ENCODE assay signal across 17 cellular contexts in the genomic region with DNA sequence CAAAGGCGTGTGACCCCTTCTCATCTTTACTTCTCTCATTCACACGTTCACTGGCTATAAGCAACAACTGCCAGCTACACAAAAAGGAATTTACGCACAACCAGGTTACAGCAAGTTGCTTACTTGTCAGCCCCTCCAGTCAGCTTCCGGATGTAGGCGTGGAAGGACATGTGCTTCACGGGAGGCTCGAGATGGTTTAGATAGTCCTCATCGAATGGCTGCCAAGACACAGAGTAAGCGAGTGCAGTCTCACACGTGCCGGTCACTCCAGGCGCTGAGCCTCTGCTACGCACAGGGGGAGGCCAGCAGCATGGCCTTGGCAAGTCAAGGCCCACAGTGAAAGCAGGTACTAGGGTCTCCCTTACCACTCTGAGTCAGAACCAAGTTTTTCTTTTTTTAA. TPM values are rescaled to one million over a fixed set of nuclear protein-coding genes. Genes with fewer than 3 reads are reported as not detected.
"Had no signal": no experiment of that assay in that cellular context is flagged by ENCODE, and none has a peak within 500 bp of the region (broad histone marks: within the 10 kb centered on the region; RNA-seq: fewer than 3 reads in every experiment).

No MANE protein-coding gene starts in this region.

- H3K4me3 Mint-ChIP-seq: activated naive CD8-positive, alpha-beta T cell treated with anti-CD3 and anti-CD28 coated beads, Interleukin-2, amount 10 ng/mL, durations not matched to agents 7 days and 5 days; naive thymus-derived CD8-positive, alpha-beta T cell had no signal

- H3K27ac ChIP-seq: esophagus squamous epithelium, foreskin keratinocyte, SJSA1, transverse colon had no signal

- H3K9me3 Mint-ChIP-seq: activated naive CD8-positive, alpha-beta T cell treated with anti-CD3 and anti-CD28 coated beads, Interleukin-2, amount 10 ng/mL, durations not matched to agents 7 days and 5 days; naive thymus-derived CD8-positive, alpha-beta T cell had no signal

- H3K4me1 ChIP-seq: esophagus squamous epithelium, foreskin keratinocyte, SJSA1 had no signal

- H3K27me3 ChIP-seq: esophagus squamous epithelium, foreskin keratinocyte, SJSA1, transverse colon had no signal

- H3K9me3 ChIP-seq: esophagus squamous epithelium, mucosa of descending colon, SJSA1, transverse colon had no signal

- H3K27ac Mint-ChIP-seq: activated naive CD8-positive, alpha-beta T cell treated with anti-CD3 and anti-CD28 coated beads, Interleukin-2, amount 10 ng/mL, durations not matched to agents 7 days and 5 days; naive thymus-derived CD8-positive, alpha-beta T cell had no signal

- DNase-seq: activated CD4-positive, alpha-beta T cell treated with anti-CD3 and anti-CD28 coated beads for 1 hour; activated effector memory CD4-positive, alpha-beta T cell treated with Interleukin-2 at 50 U/mL for 16 hours; activated naive CD8-positive, alpha-beta T cell treated with anti-CD3 and anti-CD28 coated beads, Interleukin-2, amount 10 ng/mL, durations not matched to agents 7 days and 5 days; anterior cingulate cortex; esophagus squamous epithelium; foreskin keratinocyte; head of caudate nucleus; left cardiac atrium; mucosa of descending colon; naive thymus-derived CD8-positive, alpha-beta T cell; occipital lobe; stimulated activated CD4-positive, alpha-beta T cell treated with anti-CD3 and anti-CD28 coated beads, Interleukin-12 subunit alpha, Interleukin-12 subunit beta, amount 100 ng/mL, for 4 hours; stimulated activated CD4-positive, alpha-beta T cell treated with anti-CD3 and anti-CD28 coated beads, Interleukin-2, amount 100 ng/mL, for 48 hours; transverse colon had no signal

- H3K4me3 ChIP-seq: esophagus squamous epithelium, mucosa of descending colon, SJSA1, transverse colon had no signal

- ATAC-seq: foreskin keratinocyte; mucosa of descending colon; naive thymus-derived CD8-positive, alpha-beta T cell had no signal

- H3K27me3 Mint-ChIP-seq: activated naive CD8-positive, alpha-beta T cell treated with anti-CD3 and anti-CD28 coated beads, Interleukin-2, amount 10 ng/mL, durations not matched to agents 7 days and 5 days; naive thymus-derived CD8-positive, alpha-beta T cell had no signal

RNA-seq across cellular contexts. Expression of gene PDE6G, which starts 47.7 kb away (rescaled TPM):
- total RNA-seq: bronchial epithelial cell, chondrocyte, esophagus squamous epithelium, foreskin keratinocyte, occipital lobe, SJSA1, transverse colon had no signal
